8 cellular contexts compared by ENCODE assay signal in the genomic region with DNA sequence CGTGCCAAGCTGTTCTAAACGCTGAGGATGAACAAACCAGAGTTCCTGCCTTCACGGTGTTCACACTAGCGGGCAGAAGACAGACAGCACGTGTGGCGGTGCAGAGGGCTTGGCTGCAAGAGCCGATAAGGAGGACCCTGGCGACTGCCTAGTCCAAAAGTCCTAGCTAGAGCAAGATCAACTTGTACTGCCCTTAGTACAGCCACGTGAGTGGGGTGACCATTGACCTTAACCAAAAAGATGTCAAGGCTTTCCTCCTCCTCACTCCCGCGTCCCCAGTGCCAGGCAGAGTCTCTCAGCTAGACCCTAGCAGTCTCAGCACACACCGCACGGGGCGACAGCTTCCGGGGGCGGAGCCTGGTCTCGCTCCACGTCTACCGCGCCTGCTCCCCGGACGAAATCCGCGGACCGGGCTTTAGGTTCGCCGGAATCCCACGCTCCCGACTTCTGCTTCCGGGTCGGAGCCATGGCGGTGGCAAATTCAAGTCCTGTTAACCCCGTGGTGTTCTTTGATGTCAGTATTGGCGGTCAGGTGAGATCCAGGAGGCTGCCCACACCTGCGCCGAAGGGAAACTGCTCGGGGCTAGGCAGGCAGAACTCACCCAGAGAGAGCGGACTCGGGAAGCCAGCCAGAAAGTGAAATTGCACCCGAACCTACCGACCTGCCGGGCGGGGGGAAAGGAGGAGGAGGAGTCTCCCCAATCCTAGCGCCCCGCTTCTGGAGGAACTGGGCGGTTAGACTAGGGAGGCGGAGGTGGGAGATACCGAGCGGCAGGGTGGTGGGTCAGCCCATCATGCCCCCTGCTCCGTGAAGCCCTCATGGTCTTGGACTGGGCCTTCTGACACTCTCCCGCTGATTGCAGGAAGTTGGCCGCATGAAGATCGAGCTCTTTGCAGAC. TPM values are rescaled to one million over a fixed set of nuclear protein-coding genes. Genes with fewer than 3 reads are reported as not detected.
DNase-seq lines count a peak whose midpoint lies in the region; ATAC-seq and TF ChIP-seq lines count a peak whose summit lies in the region.

Gene PPIH (plus strand): TSS at position 443 of the 899 bp plus-strand sequence. CDS start 24 bp downstream, at position 467.

- H3K27ac ChIP-seq in temporal lobe (ENCODE audit: low read depth, low read length) = peak within 1 kb of the TSS; percentile 73

- H3K27ac Mint-ChIP-seq in activated naive CD4-positive, alpha-beta T cell treated with anti-CD3 and anti-CD28 coated beads, Interleukin-2, amount 50 U/mL, for 72 hours = peak within 1 kb of the TSS; percentile 94 to 98

- no peaks in the 10 kb centered on the region for H3K9me3 Mint-ChIP-seq in activated naive CD4-positive, alpha-beta T cell treated with anti-CD3 and anti-CD28 coated beads, Interleukin-2, amount 50 U/mL, for 72 hours

- ATAC-seq in HG02588 (IDR thresholded peaks at IDR 0.05; ENCODE audit: unreplicated experiment) = peak; percentile 96
- peak; percentile 97 to 99 for ATAC-seq in activated naive CD4-positive, alpha-beta T cell treated with anti-CD3 and anti-CD28 coated beads, Interleukin-2, amount 50 U/mL, for 72 hours

- peak; percentile 88 for DNase-seq in GM10266 (ENCODE audit: extremely low spot score)
- DNase-seq in NCI-H1092 treated with DMSO at 0.1 percent for 48 hours (lab: John Stamatoyannopoulos, UW) = peak; percentile 96
- peak; percentile 93 for DNase-seq in SKM-1 (lab: John Stamatoyannopoulos, UW; ENCODE audit: unreplicated experiment)
- DNase-seq in activated naive CD4-positive, alpha-beta T cell treated with anti-CD3 and anti-CD28 coated beads, Interleukin-2, amount 50 U/mL, for 72 hours (ENCODE audit: low spot score in 2 of 2) = peak; percentile 93 to 94
- DNase-seq in glomerular endothelial cell (ENCODE audit: extremely low read depth, low read depth, low spot score) = peak; percentile 47
- DNase-seq in occipital lobe (lab: John Stamatoyannopoulos, UW) = peak; percentile 95

- H3K36me3 Mint-ChIP-seq in activated naive CD4-positive, alpha-beta T cell treated with anti-CD3 and anti-CD28 coated beads, Interleukin-2, amount 50 U/mL, for 72 hours = peaks cover 26 to 30% of the 10 kb centered on the region in 2 donors

- no peak for TF ChIP-seq CTCF in GM10266 (IDR thresholded peaks at IDR 0.05; ENCODE audit: control insufficient read depth, insufficient read depth, low read depth, missing control alignments)

RNA-seq across cellular contexts. Expression of gene PPIH, which starts in this region (rescaled TPM):
- 100 to 1,000 TPM in 1 of 2 donors, 10 to 100 TPM in 1; 93.6 to 101 TPM for total RNA-seq in activated naive CD4-positive, alpha-beta T cell treated with anti-CD3 and anti-CD28 coated beads, Interleukin-2, amount 50 U/mL, for 72 hours
- total RNA-seq in glomerular endothelial cell = 21.5 and 40.6 TPM in 2 replicates
- total RNA-seq in occipital lobe = 16.4 TPM
- 19.4 TPM for total RNA-seq in temporal lobe

Comparison
In these comparisons a context has a peak if more than half of its experiments do, and no peak if none do; other contexts are left out.
1. Peak in every context shown above with its lines: DNase-seq, ATAC-seq and H3K27ac ChIP-seq.